ENCODE assay signal across 1 cellular context in genomic region chr2:101120124-101120996, GRCh38.
TF ChIP-seq lines count a peak whose summit lies in the region.

No MANE protein-coding gene starts in this region.

TF ChIP-seq in HepG2, 621 proteins besides CTCF, POLR2A, EP300 and RAD21 (continued from another document and continues in another):
- TF ChIP-seq, protein P1, sequence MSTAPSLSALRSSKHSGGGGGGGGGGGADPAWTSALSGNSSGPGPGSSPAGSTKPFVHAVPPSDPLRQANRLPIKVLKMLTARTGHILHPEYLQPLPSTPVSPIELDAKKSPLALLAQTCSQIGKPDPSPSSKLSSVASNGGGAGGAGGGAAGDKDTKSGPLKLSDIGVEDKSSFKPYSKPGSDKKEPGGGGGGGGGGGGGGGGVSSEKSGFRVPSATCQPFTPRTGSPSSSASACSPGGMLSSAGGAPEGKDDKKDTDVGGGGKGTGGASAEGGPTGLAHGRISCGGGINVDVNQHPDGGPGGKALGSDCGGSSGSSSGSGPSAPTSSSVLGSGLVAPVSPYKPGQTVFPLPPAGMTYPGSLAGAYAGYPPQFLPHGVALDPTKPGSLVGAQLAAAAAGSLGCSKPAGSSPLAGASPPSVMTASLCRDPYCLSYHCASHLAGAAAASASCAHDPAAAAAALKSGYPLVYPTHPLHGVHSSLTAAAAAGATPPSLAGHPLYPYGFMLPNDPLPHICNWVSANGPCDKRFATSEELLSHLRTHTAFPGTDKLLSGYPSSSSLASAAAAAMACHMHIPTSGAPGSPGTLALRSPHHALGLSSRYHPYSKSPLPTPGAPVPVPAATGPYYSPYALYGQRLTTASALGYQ (CRISPR knock-in tag; IDR thresholded peaks at IDR 0.05), result peak; percentile 82; the same call in 1 of the 2 replicates
- TF ChIP-seq ZFP37 (CRISPR knock-in tag; IDR thresholded peaks at IDR 0.05; ENCODE audit: borderline replicate concordance) (peak; percentile 71), ZNF33A (CRISPR knock-in tag; IDR thresholded peaks at IDR 0.05; ENCODE audit: borderline replicate concordance) (no peak), ZNF335 (CRISPR knock-in tag; IDR thresholded peaks at IDR 0.05) (peak; percentile 94), ZNF619 (CRISPR knock-in tag; IDR thresholded peaks at IDR 0.05) (no peak), SP1 (IDR thresholded peaks at IDR 0.05) (no peak), SP1 (CRISPR knock-in tag; IDR thresholded peaks at IDR 0.05) (no peak), ZNF788 (CRISPR knock-in tag; IDR thresholded peaks at IDR 0.05; ENCODE audit: borderline replicate concordance) (peak; percentile 74; the same call in 1 of the 2 replicates), ZNF260 (CRISPR knock-in tag; IDR thresholded peaks at IDR 0.05; ENCODE audit: borderline replicate concordance, low read depth) (no peak), HNRNPK (IDR thresholded peaks at IDR 0.05; ENCODE audit: low read depth, low read length, poor library complexity, severe bottlenecking) (no peak), HCFC1 (IDR thresholded peaks at IDR 0.05; ENCODE audit: low read depth, low read length) (no peak), ZNF230 (CRISPR knock-in tag; IDR thresholded peaks at IDR 0.05) (no peak), ZNF451 (CRISPR knock-in tag; IDR thresholded peaks at IDR 0.05) (no peak), CBX1 (IDR thresholded peaks at IDR 0.05; ENCODE audit: low read depth) (no peak), TCF7 (IDR thresholded peaks at IDR 0.05; ENCODE audit: low read depth) (peak; percentile 20; the same call in 1 of the 2 replicates), SATB2 (CRISPR knock-in tag; IDR thresholded peaks at IDR 0.05) (no peak), SMARCC2 (IDR thresholded peaks at IDR 0.05) (no peak), NCOA1 (CRISPR knock-in tag; IDR thresholded peaks at IDR 0.05) (no peak), CC2D1A (CRISPR knock-in tag; IDR thresholded peaks at IDR 0.05) (no peak), ZNF414 (CRISPR knock-in tag; IDR thresholded peaks at IDR 0.05) (no peak), PRPF4 (IDR thresholded peaks at IDR 0.05; ENCODE audit: low read depth, low read length, poor library complexity, severe bottlenecking) (no peak), RCOR2 (CRISPR knock-in tag; IDR thresholded peaks at IDR 0.05) (peak; percentile 88), ZNF225 (CRISPR knock-in tag; IDR thresholded peaks at IDR 0.05) (0 out of 2 replicates have a peak, but pooled peaks have one; percentile 17), MEIS2 (CRISPR knock-in tag; IDR thresholded peaks at IDR 0.05) (peak; percentile 84), ZNF569 (CRISPR knock-in tag; IDR thresholded peaks at IDR 0.05; ENCODE audit: borderline replicate concordance) (no peak), CBX5 (CRISPR knock-in tag; IDR thresholded peaks at IDR 0.05; ENCODE audit: borderline replicate concordance) (peak; percentile 86; the same call in 1 of the 2 replicates), ETV5 (CRISPR knock-in tag; IDR thresholded peaks at IDR 0.05; ENCODE audit: borderline replicate concordance) (peak; percentile 89; the same call in 1 of the 2 replicates), SAP130 (CRISPR knock-in tag; IDR thresholded peaks at IDR 0.05; ENCODE audit: low read depth) (peak; percentile 97), ZNF282 (IDR thresholded peaks at IDR 0.05; ENCODE audit: partially characterized antibody) (no peak), ZBTB25 (CRISPR knock-in tag; IDR thresholded peaks at IDR 0.05) (peak; percentile 80), SRSF9 (IDR thresholded peaks at IDR 0.05; ENCODE audit: borderline replicate concordance, insufficient read depth, low read depth, low read length, poor library complexity, severe bottlenecking) (no peak), ZNF576 (CRISPR knock-in tag; IDR thresholded peaks at IDR 0.05) (no peak), ZNF124 (CRISPR knock-in tag; IDR thresholded peaks at IDR 0.05) (no peak), ZMYM4 (CRISPR knock-in tag; IDR thresholded peaks at IDR 0.05) (no peak), GATA4 (IDR thresholded peaks at IDR 0.05; ENCODE audit: borderline replicate concordance, low read depth) (peak; percentile 62; the same call in 1 of the 2 replicates), ZNF589 (CRISPR knock-in tag; conservative IDR thresholded peaks at IDR 0.05) (no peak), ISL2 (CRISPR knock-in tag; IDR thresholded peaks at IDR 0.05) (peak; percentile 53; the same call in 1 of the 2 replicates), ZNF816 (CRISPR knock-in tag; IDR thresholded peaks at IDR 0.05; ENCODE audit: borderline replicate concordance) (no peak; the same call in 1 of the 2 replicates), SIN3A (IDR thresholded peaks at IDR 0.05; ENCODE audit: borderline replicate concordance, low read depth, low read length) (0 out of 2 replicates have a peak, but pooled peaks have one; percentile 26), ATRX (CRISPR knock-in tag; IDR thresholded peaks at IDR 0.05; ENCODE audit: borderline replicate concordance) (no peak), HMG20B (CRISPR knock-in tag; conservative IDR thresholded peaks at IDR 0.05) (no peak), ZIK1 (CRISPR knock-in tag; IDR thresholded peaks at IDR 0.05; ENCODE audit: borderline replicate concordance, low read depth) (no peak; the same call in 1 of the 2 replicates), ZBTB42 (CRISPR knock-in tag; IDR thresholded peaks at IDR 0.05) (no peak; the same call in 1 of the 2 replicates), ZSCAN22 (CRISPR knock-in tag; IDR thresholded peaks at IDR 0.05) (0 out of 2 replicates have a peak, but pooled peaks have one; percentile 13), MXD1 (CRISPR knock-in tag; IDR thresholded peaks at IDR 0.05) (peak; percentile 66; the same call in 1 of the 2 replicates), NR1H2 (CRISPR knock-in tag; IDR thresholded peaks at IDR 0.05; ENCODE audit: borderline replicate concordance, low read depth) (no peak), MBNL3 (CRISPR knock-in tag; conservative IDR thresholded peaks at IDR 0.05) (no peak), YEATS2 (CRISPR knock-in tag; IDR thresholded peaks at IDR 0.05; ENCODE audit: borderline replicate concordance) (peak; percentile 54; the same call in 1 of the 2 replicates), HMG20A (CRISPR knock-in tag; IDR thresholded peaks at IDR 0.05; ENCODE audit: borderline replicate concordance) (peak; percentile 92), ZMAT5 (CRISPR knock-in tag; IDR thresholded peaks at IDR 0.05; ENCODE audit: borderline replicate concordance, low read depth) (no peak)
- TF ChIP-seq, protein P2, sequence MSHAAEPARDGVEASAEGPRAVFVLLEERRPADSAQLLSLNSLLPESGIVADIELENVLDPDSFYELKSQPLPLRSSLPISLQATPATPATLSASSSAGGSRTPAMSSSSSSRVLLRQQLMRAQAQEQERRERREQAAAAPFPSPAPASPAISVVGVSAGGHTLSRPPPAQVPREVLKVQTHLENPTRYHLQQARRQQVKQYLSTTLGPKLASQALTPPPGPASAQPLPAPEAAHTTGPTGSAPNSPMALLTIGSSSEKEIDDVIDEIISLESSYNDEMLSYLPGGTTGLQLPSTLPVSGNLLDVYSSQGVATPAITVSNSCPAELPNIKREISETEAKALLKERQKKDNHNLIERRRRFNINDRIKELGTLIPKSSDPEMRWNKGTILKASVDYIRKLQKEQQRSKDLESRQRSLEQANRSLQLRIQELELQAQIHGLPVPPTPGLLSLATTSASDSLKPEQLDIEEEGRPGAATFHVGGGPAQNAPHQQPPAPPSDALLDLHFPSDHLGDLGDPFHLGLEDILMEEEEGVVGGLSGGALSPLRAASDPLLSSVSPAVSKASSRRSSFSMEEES (CRISPR knock-in tag; IDR thresholded peaks at IDR 0.05), result peak; percentile 86
- TF ChIP-seq, protein P3, sequence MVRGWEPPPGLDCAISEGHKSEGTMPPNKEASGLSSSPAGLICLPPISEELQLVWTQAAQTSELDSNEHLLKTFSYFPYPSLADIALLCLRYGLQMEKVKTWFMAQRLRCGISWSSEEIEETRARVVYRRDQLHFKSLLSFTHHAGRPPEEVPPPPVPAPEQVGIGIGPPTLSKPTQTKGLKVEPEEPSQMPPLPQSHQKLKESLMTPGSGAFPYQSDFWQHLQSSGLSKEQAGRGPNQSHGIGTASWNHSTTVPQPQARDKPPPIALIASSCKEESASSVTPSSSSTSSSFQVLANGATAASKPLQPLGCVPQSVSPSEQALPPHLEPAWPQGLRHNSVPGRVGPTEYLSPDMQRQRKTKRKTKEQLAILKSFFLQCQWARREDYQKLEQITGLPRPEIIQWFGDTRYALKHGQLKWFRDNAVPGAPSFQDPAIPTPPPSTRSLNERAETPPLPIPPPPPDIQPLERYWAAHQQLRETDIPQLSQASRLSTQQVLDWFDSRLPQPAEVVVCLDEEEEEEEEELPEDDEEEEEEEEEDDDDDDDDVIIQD (CRISPR knock-in tag; IDR thresholded peaks at IDR 0.05; ENCODE audit: low read depth), result peak; percentile 89
- TF ChIP-seq, protein P4, sequence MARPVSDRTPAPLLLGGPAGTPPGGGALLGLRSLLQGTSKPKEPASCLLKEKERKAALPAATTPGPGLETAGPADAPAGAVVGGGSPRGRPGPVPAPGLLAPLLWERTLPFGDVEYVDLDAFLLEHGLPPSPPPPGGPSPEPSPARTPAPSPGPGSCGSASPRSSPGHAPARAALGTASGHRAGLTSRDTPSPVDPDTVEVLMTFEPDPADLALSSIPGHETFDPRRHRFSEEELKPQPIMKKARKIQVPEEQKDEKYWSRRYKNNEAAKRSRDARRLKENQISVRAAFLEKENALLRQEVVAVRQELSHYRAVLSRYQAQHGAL (CRISPR knock-in tag; IDR thresholded peaks at IDR 0.05; ENCODE audit: not compliant biosample characterization), result no peak
- TF ChIP-seq, protein P5, sequence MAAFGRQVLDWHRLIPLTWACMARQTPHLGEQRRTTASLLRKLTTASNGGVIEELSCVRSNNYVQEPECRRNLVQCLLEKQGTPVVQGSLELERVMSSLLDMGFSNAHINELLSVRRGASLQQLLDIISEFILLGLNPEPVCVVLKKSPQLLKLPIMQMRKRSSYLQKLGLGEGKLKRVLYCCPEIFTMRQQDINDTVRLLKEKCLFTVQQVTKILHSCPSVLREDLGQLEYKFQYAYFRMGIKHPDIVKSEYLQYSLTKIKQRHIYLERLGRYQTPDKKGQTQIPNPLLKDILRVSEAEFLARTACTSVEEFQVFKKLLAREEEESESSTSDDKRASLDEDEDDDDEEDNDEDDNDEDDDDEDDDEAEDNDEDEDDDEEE (CRISPR knock-in tag; IDR thresholded peaks at IDR 0.05), result no peak
- TF ChIP-seq, protein P6, sequence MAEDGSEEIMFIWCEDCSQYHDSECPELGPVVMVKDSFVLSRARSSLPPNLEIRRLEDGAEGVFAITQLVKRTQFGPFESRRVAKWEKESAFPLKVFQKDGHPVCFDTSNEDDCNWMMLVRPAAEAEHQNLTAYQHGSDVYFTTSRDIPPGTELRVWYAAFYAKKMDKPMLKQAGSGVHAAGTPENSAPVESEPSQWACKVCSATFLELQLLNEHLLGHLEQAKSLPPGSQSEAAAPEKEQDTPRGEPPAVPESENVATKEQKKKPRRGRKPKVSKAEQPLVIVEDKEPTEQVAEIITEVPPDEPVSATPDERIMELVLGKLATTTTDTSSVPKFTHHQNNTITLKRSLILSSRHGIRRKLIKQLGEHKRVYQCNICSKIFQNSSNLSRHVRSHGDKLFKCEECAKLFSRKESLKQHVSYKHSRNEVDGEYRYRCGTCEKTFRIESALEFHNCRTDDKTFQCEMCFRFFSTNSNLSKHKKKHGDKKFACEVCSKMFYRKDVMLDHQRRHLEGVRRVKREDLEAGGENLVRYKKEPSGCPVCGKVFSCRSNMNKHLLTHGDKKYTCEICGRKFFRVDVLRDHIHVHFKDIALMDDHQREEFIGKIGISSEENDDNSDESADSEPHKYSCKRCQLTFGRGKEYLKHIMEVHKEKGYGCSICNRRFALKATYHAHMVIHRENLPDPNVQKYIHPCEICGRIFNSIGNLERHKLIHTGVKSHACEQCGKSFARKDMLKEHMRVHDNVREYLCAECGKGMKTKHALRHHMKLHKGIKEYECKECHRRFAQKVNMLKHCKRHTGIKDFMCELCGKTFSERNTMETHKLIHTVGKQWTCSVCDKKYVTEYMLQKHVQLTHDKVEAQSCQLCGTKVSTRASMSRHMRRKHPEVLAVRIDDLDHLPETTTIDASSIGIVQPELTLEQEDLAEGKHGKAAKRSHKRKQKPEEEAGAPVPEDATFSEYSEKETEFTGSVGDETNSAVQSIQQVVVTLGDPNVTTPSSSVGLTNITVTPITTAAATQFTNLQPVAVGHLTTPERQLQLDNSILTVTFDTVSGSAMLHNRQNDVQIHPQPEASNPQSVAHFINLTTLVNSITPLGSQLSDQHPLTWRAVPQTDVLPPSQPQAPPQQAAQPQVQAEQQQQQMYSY (CRISPR knock-in tag; IDR thresholded peaks at IDR 0.05), result no peak
